17 cellular contexts compared by ENCODE assay signal in the genomic region with DNA sequence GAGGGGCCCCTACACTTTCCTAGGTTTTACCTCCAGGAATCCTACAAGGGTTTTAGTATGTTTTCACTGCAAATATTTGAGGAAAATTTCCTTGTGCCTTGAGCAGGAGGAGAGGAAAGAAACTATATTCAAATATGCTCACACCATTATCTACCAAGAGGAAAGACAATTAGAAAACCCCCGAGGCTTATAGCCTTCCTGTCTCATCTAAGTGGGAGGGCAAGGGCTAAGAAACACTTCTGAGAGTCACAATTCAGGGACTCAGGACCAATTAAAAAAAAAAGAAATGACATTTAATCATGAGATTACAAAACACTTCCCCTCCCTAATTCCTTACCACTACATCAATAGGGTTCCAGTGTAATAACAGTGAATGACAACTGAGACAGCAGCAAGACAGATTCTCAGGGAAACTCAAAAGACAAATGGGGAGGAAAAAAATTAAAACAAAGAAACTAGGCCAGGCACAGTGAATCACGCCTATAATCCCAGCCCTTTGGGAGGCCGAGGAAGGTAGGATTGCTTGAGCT. TPM values are rescaled to one million over a fixed set of nuclear protein-coding genes. Genes with fewer than 3 reads are reported as not detected.
DNase-seq lines count a peak whose midpoint lies in the region; ATAC-seq, FAIRE-seq and TF ChIP-seq lines count a peak whose summit lies in the region.
"Had no signal": no experiment of that assay in that cellular context is flagged by ENCODE, and none has a peak within 500 bp of the region (broad histone marks: within the 10 kb centered on the region; RNA-seq: fewer than 3 reads in every experiment).

No MANE protein-coding gene starts in this region.

- no peak overlapping the region for H3K4me3 Mint-ChIP-seq in T-helper 2 cell treated with Interferon-gamma antibody and Interleukin-4, amounts not matched to agents 5 μg/mL and 100 μg/mL, for 36 hours
- no peak overlapping the region for H3K4me3 Mint-ChIP-seq in astrocyte (ENCODE audit: unreplicated experiment)
- no peak overlapping the region for H3K4me3 Mint-ChIP-seq in nephron progenitor cell

- FAIRE-seq in astrocyte (lab: Jason Lieb, UNC), result no peak

- H3K4me1 ChIP-seq in astrocyte (ENCODE audit: insufficient read depth, low read length), result peaks cover 3% of the 10 kb centered on the region
- H3K4me1 ChIP-seq: right lobe of liver had no signal

- H2AFZ ChIP-seq in astrocyte (ENCODE audit: low read depth, low read length), result no peak overlapping the region

- peaks cover 4% of the 10 kb centered on the region for H3K36me3 Mint-ChIP-seq in T-helper 2 cell treated with Interferon-gamma antibody and Interleukin-4, amounts not matched to agents 5 μg/mL and 100 μg/mL, for 36 hours (ENCODE audit: low read depth)
- H3K36me3 Mint-ChIP-seq in astrocyte (ENCODE audit: low read depth, unreplicated experiment), result no peaks in the 10 kb centered on the region
- H3K36me3 Mint-ChIP-seq in nephron progenitor cell (ENCODE audit: low read depth), result peaks cover 56% of the 10 kb centered on the region

- H4K20me1 ChIP-seq in astrocyte (ENCODE audit: insufficient read depth, low read length), result peaks cover 64% of the 10 kb centered on the region

- no peaks in the 10 kb centered on the region for H3K27me3 Mint-ChIP-seq in T-helper 2 cell treated with Interferon-gamma antibody and Interleukin-4, amounts not matched to agents 5 μg/mL and 100 μg/mL, for 36 hours (ENCODE audit: low read depth)
- H3K27me3 Mint-ChIP-seq in astrocyte (ENCODE audit: low read depth, unreplicated experiment) (no peaks in the 10 kb centered on the region), nephron progenitor cell (ENCODE audit: low read depth, poor library complexity) (no peaks in the 10 kb centered on the region)

- TF ChIP-seq CTCF in astrocyte (IDR thresholded peaks at IDR 0.05; ENCODE audit: insufficient read depth, low read depth, low read length) (no peak), nephron progenitor cell (IDR thresholded peaks at IDR 0.05) (no peak)

- ATAC-seq in HG02852 (IDR thresholded peaks at IDR 0.05; ENCODE audit: unreplicated experiment) (peak; percentile 43), GM18870 (IDR thresholded peaks at IDR 0.05; ENCODE audit: unreplicated experiment) (no peak)
- ATAC-seq: HepG2, left lobe of liver, right lobe of liver had no signal

- DNase-seq in T-helper 2 cell treated with Interferon-gamma antibody and Interleukin-4, amounts not matched to agents 5 μg/mL and 100 μg/mL, for 36 hours (ENCODE audit: low spot score), result no peak
- DNase-seq in T-helper 2 cell, result no peak
- no peak for DNase-seq in astrocyte (ENCODE audit: low read depth)
- DNase-seq in nephron progenitor cell, result no peak
- DNase-seq in NCI-H774 (lab: John Stamatoyannopoulos, UW), result no peak
- no peak for DNase-seq in NCI-H1092 (lab: John Stamatoyannopoulos, UW)
- DNase-seq: aorta; Calu3; cortex of kidney; right lobe of liver; SK-N-SH; stimulated activated CD4-positive, alpha-beta T cell treated with anti-CD3 and anti-CD28 coated beads, Interleukin-4, amount 100 ng/mL, for 24 hours; WERI-Rb-1 had no signal

- H3K4me1 Mint-ChIP-seq in T-helper 2 cell treated with Interferon-gamma antibody and Interleukin-4, amounts not matched to agents 5 μg/mL and 100 μg/mL, for 36 hours (ENCODE audit: low read depth), result peaks cover 20% of the 10 kb centered on the region
- H3K4me1 Mint-ChIP-seq in astrocyte (ENCODE audit: low read depth, unreplicated experiment) (peaks cover 27% of the 10 kb centered on the region), nephron progenitor cell (peaks cover 16% of the 10 kb centered on the region)

- no peaks in the 10 kb centered on the region for H3K27me3 ChIP-seq in astrocyte (ENCODE audit: insufficient read depth, low read length)
- H3K27me3 ChIP-seq: right lobe of liver had no signal

- no peaks in the 10 kb centered on the region for H3K9me3 ChIP-seq in astrocyte (ENCODE audit: insufficient read depth, low read depth, low read length)
- H3K9me3 ChIP-seq: right lobe of liver, SK-N-SH had no signal

- no peak overlapping the region for H3K27ac ChIP-seq in astrocyte (ENCODE audit: low read depth, low read length)
- H3K27ac ChIP-seq: right lobe of liver, WERI-Rb-1 had no signal

- H3K4me2 ChIP-seq in astrocyte (ENCODE audit: low read length), result no peak overlapping the region
- H3K4me2 ChIP-seq: SK-N-SH had no signal

- peaks cover 94% of the 10 kb centered on the region for H3K79me2 ChIP-seq in astrocyte (ENCODE audit: insufficient read depth, low read length)

- peaks cover 3% of the 10 kb centered on the region for H3K9me3 Mint-ChIP-seq in T-helper 2 cell treated with Interferon-gamma antibody and Interleukin-4, amounts not matched to agents 5 μg/mL and 100 μg/mL, for 36 hours
- H3K9me3 Mint-ChIP-seq in astrocyte (ENCODE audit: unreplicated experiment), result no peaks in the 10 kb centered on the region
- peaks cover 84% of the 10 kb centered on the region for H3K9me3 Mint-ChIP-seq in nephron progenitor cell

- H3K36me3 ChIP-seq in astrocyte (ENCODE audit: insufficient read depth, low read length), result no peaks in the 10 kb centered on the region
- H3K36me3 ChIP-seq: right lobe of liver, WERI-Rb-1 had no signal

- no peak overlapping the region for H3K9ac ChIP-seq in astrocyte (ENCODE audit: low read length)
- H3K9ac ChIP-seq: SK-N-SH had no signal

- H3K4me3 ChIP-seq in astrocyte (ENCODE audit: insufficient read depth, low read depth, low read length), result no peak overlapping the region
- H3K4me3 ChIP-seq: right lobe of liver had no signal

- peak overlapping the region; percentile 28 for H3K27ac Mint-ChIP-seq in T-helper 2 cell treated with Interferon-gamma antibody and Interleukin-4, amounts not matched to agents 5 μg/mL and 100 μg/mL, for 36 hours
- H3K27ac Mint-ChIP-seq in astrocyte (ENCODE audit: unreplicated experiment), result peak overlapping the region; percentile 47
- peak overlapping the region; percentile 6 for H3K27ac Mint-ChIP-seq in nephron progenitor cell

RNA-seq across cellular contexts. Expression of gene ATRX, which starts 45.6 kb away (rescaled TPM):
- 99.6 and 106 TPM in 2 replicates for total RNA-seq in astrocyte
